ENCODE assay signal across 11 cellular contexts in genomic region chr16:67406628-67407027, GRCh38. TPM values are rescaled to one million over a fixed set of nuclear protein-coding genes. Genes with fewer than 3 reads are reported as not detected.
DNase-seq lines count a peak whose midpoint lies in the region; ATAC-seq, FAIRE-seq and TF ChIP-seq lines count a peak whose summit lies in the region.
"Had no signal": no experiment of that assay in that cellular context is flagged by ENCODE, and none has a peak within 500 bp of the region (broad histone marks: within the 10 kb centered on the region; RNA-seq: fewer than 3 reads in every experiment).

No MANE protein-coding gene starts in this region.

- peak overlapping the region in 1 of 2 donors; percentile 36 for H3K9ac ChIP-seq in stomach smooth muscle (ENCODE audit: low read length in 2 of 2)

- H3K27me3 ChIP-seq in breast epithelium: no peaks in the 10 kb centered on the region
- no peaks in the 10 kb centered on the region for H3K27me3 ChIP-seq in right cardiac atrium (ENCODE audit: control insufficient read depth, insufficient read depth)
- H3K27me3 ChIP-seq in stomach smooth muscle (ENCODE audit: control insufficient read depth in 1 of 2, insufficient read depth in 2 of 2, low read length in 2 of 2): no peaks in the 10 kb centered on the region

- DNase-seq in H54 (ENCODE audit: insufficient read length, low spot score): peak; percentile 96
- no peak for DNase-seq in breast epithelium (ENCODE audit: low spot score in 2 of 2)
- DNase-seq in right cardiac atrium: no peak
- no peak for DNase-seq in NCI-H2196 (lab: John Stamatoyannopoulos, UW; ENCODE audit: unreplicated experiment)
- no peak for DNase-seq in GM19240 (ENCODE audit: insufficient read length, low spot score)
- DNase-seq in activated CD4-positive, alpha-beta T cell treated with anti-CD3 and anti-CD28 coated beads, Interleukin-2, amount 50 U/mL, for 48 hours: no peak
- DNase-seq in stimulated activated naive CD8-positive, alpha-beta T cell treated with anti-CD3 and anti-CD28 coated beads, Interleukin-15, Interleukin-2, amounts not matched to agents 100 U/mL and 50 U/mL, for 24 hours: no peak
- DNase-seq: small intestine had no signal

- WGBS in right cardiac atrium: 33% methylated on average over 3 of the region's 3 CpGs

- TF ChIP-seq CTCF in breast epithelium (IDR thresholded peaks at IDR 0.05): no peak

- intact Hi-C loops in breast epithelium (cut with DNase I; ENCODE audit: low total_unique reads) (no loop called here), right cardiac atrium (cut with DNase I) (loop anchor here in 2 of 4 donors (10.0 kb wide), 2 partner anchors 122 to 142 kb away; no protein-coding TSS in a partner anchor)

- FAIRE-seq in H54 (lab: Jason Lieb, UNC): peak; percentile 89
- FAIRE-seq: small intestine had no signal

- H3K36me3 ChIP-seq in breast epithelium (no peaks in the 10 kb centered on the region), stomach smooth muscle (ENCODE audit: control insufficient read depth in 2 of 2, insufficient read depth in 2 of 2, low read length in 2 of 2) (peaks cover 0 to 3% of the 10 kb centered on the region in 2 donors)

- peak; percentile 22 to 59 for ATAC-seq in right cardiac atrium
- ATAC-seq in stimulated activated naive CD8-positive, alpha-beta T cell treated with anti-CD3 and anti-CD28 coated beads, Interleukin-15, Interleukin-2, amounts not matched to agents 100 U/mL and 50 U/mL, for 24 hours: no peak

- H3K9me3 ChIP-seq in breast epithelium (no peaks in the 10 kb centered on the region), right cardiac atrium (ENCODE audit: control insufficient read depth, low read length) (no peaks in the 10 kb centered on the region), stomach smooth muscle (ENCODE audit: control insufficient read depth in 2 of 2, low read length in 2 of 2) (no peaks in the 10 kb centered on the region)

- H3K4me1 ChIP-seq in breast epithelium: peaks cover 7 to 19% of the 10 kb centered on the region in 2 donors
- peaks cover 5% of the 10 kb centered on the region for H3K4me1 ChIP-seq in right cardiac atrium (ENCODE audit: control insufficient read depth, insufficient read depth, low read length)
- peaks cover 22% of the 10 kb centered on the region for H3K4me1 ChIP-seq in stomach smooth muscle (ENCODE audit: control insufficient read depth, insufficient read depth, low read length)

- H3K27ac ChIP-seq in breast epithelium (peak overlapping the region; percentile 98), right cardiac atrium (ENCODE audit: low read length) (no peak overlapping the region), stomach smooth muscle (ENCODE audit: low read length) (peak overlapping the region; percentile 41)

- H3K4me3 ChIP-seq in breast epithelium: peak overlapping the region in 1 of 3 donors; percentile 9
- no peak overlapping the region for H3K4me3 ChIP-seq in right cardiac atrium (ENCODE audit: low read length)
- H3K4me3 ChIP-seq in stomach smooth muscle (ENCODE audit: low read length in 2 of 2): no peak overlapping the region

- no peak for TF ChIP-seq POLR2A in H54 (IDR thresholded peaks at IDR 0.05; ENCODE audit: low read depth, low read length)
- no peak for TF ChIP-seq POLR2A in breast epithelium (IDR thresholded peaks at IDR 0.05)

RNA-seq across cellular contexts. Expression of gene ZDHHC1, which starts 9.6 kb away (rescaled TPM):
- total RNA-seq in breast epithelium: 10 to 100 TPM; 17.4 to 20.3 (median 19.3) TPM
- 10 to 100 TPM in 1 of 4 donors, 1 to 10 TPM in 3; 6.4 to 10.4 (median 6.4) TPM for total RNA-seq in right cardiac atrium
- 5.2 TPM for polyA plus RNA-seq in right cardiac atrium

RNA-seq across cellular contexts. Expression of gene TPPP3, which starts 13.3 kb away (rescaled TPM):
- total RNA-seq in breast epithelium: 1 to 10 TPM; 1.3 to 6.9 (median 3.6) TPM
- total RNA-seq in right cardiac atrium: 100 to 1,000 TPM in 1 of 4 donors, 10 to 100 TPM in 3; 21.9 to 183 (median 33.4) TPM
- 64.6 TPM for polyA plus RNA-seq in right cardiac atrium

RNA-seq across cellular contexts. Expression of gene HSD11B2, which starts 24.3 kb away (rescaled TPM):
- total RNA-seq in breast epithelium: 10 to 100 TPM in 2 of 3 donors, under 1 TPM in 1; 0.32 to 66.9 (median 10.2) TPM
- 1 to 10 TPM in 1 of 4 donors, under 1 TPM in 3; 0.42 to 1.6 (median 0.64) TPM for total RNA-seq in right cardiac atrium
- polyA plus RNA-seq in right cardiac atrium: 0.38 TPM
- total RNA-seq: G401, temporal lobe had no signal
